In genomic region chr6:83071023-83071422, GRCh38 we compare ENCODE assay signal across 8 cellular contexts. TPM values are rescaled to one million over a fixed set of nuclear protein-coding genes. Genes with fewer than 3 reads are reported as not detected.
A peak's percentile ranks its signal among the peaks of the same experiment; 100 is the strongest.
DNase-seq lines count a peak whose midpoint lies in the region; ATAC-seq lines count a peak whose summit lies in the region.

No MANE protein-coding gene starts in this region.

- peak; percentile 82 for DNase-seq in NOMO-1 treated with DMSO at 0.1 percent for 48 hours (lab: John Stamatoyannopoulos, UW; ENCODE audit: unreplicated experiment)
- DNase-seq in medulla oblongata (ENCODE audit: extremely low spot score) = peak; percentile 69
- DNase-seq in stimulated activated naive CD8-positive, alpha-beta T cell treated with anti-CD3 and anti-CD28 coated beads, Interleukin-15, Interleukin-2, amounts not matched to agents 100 U/mL and 50 U/mL, for 24 hours = no peak
- no peak for DNase-seq in A172 (ENCODE audit: low spot score)
- DNase-seq in DMS153 (lab: John Stamatoyannopoulos, UW) = no peak
- no peak for DNase-seq in NCI-H748 (lab: John Stamatoyannopoulos, UW; ENCODE audit: unreplicated experiment)

- ATAC-seq in GM18520 (IDR thresholded peaks at IDR 0.05; ENCODE audit: unreplicated experiment) = peak; percentile 40
- ATAC-seq in HG02840 (IDR thresholded peaks at IDR 0.05; ENCODE audit: low FRiP score, unreplicated experiment) = peak; percentile 43
- ATAC-seq in stimulated activated naive CD8-positive, alpha-beta T cell treated with anti-CD3 and anti-CD28 coated beads, Interleukin-15, Interleukin-2, amounts not matched to agents 100 U/mL and 50 U/mL, for 24 hours = no peak

RNA-seq across cellular contexts. Expression of gene DOP1A, which starts 3.6 kb away (rescaled TPM):
- 6.8 and 7.4 TPM in 2 replicates for total RNA-seq in A172 (2014; rRNA removed; shearing (Covaris generic))

RNA-seq across cellular contexts. Expression of gene UBE3D, which starts 5.4 kb away (rescaled TPM):
- total RNA-seq in A172 (2014; rRNA removed; shearing (Covaris generic)) = 5.1 and 5.4 TPM in 2 replicates

Comparison
In these comparisons a context has a peak if more than half of its experiments do, and no peak if none do; other contexts are left out.
1. DNase-seq: peak in NOMO-1 treated with DMSO at 0.1 percent for 48 hours (single experiment) and medulla oblongata (single experiment); none in stimulated activated naive CD8-positive, alpha-beta T cell treated with anti-CD3 and anti-CD28 coated beads, Interleukin-15, Interleukin-2, amounts not matched to agents 100 U/mL and 50 U/mL, for 24 hours (single experiment), A172 (single experiment), DMS153 (single experiment) and NCI-H748 (single experiment).